In genomic region chr1:101357444-101357986, GRCh38 we compare ENCODE assay signal across 1 cellular context.
TF ChIP-seq lines count a peak whose summit lies in the region.

No MANE protein-coding gene starts in this region.

TF ChIP-seq in GM23338, 12 proteins besides CTCF, POLR2A, EP300 and RAD21 (continued from another document):
- TF ChIP-seq REST (IDR thresholded peaks at IDR 0.05; ENCODE audit: unreplicated experiment), result no peak
- no peak for TF ChIP-seq POLR2AphosphoS5 (IDR thresholded peaks at IDR 0.05; ENCODE audit: low read depth)
- no peak for TF ChIP-seq ETS1 (IDR thresholded peaks at IDR 0.05)
- TF ChIP-seq ZNF331 (CRISPR knock-in tag; IDR thresholded peaks at IDR 0.05; ENCODE audit: low read depth), result no peak
- no peak for TF ChIP-seq ZNF114 (CRISPR knock-in tag; IDR thresholded peaks at IDR 0.05)
- TF ChIP-seq STAT1 (IDR thresholded peaks at IDR 0.05; ENCODE audit: unreplicated experiment), result no peak
- no peak for TF ChIP-seq EZH2 (IDR thresholded peaks at IDR 0.05; ENCODE audit: low read depth, unreplicated experiment)
TF ChIP-seq in GM23338: peak in this region for 0.
